In the genomic region with DNA sequence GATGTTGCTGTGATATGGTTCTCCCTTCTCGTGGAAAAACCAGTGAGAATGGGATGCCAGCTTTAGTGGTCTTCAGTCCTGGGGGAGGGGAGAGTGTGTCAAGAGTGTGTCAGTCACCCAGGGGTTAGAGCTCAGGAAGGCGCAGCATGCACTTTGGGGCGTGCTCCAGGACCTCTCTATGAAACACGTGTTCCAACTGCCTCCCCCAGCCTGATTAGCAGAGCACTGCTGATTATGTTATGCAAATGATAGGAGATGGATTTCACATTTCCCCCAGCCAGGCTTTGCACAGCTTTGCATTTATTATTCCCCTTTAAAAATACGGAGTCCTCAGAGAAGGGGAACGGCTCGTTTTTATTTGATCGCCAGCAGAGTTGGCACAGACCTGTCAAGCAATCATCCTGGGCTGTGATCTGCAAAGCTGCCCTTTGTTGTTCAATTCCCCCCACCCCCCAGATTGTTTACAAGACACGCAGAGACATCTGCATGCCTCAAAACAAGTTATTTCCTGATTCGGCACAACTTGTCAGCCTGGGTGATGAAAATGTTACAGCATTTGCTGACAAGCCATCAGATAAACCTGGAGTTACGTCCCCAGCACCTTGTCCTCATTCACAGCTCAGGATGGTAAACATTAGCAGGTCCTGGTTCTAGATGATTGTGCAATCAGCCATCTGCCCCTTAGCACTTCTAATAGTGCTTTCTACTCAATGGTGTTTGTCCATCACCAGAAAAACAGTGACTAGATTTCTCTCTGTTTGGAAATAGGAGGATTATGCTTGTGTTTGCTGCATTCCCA, we compare ENCODE assay signal across 16 cellular contexts.
A peak's percentile ranks its signal among the peaks of the same experiment; 100 is the strongest.
DNase-seq lines count a peak whose midpoint lies in the region; ATAC-seq, FAIRE-seq and TF ChIP-seq lines count a peak whose summit lies in the region.
"Had no signal": no experiment of that assay in that cellular context is flagged by ENCODE, and none has a peak within 500 bp of the region (broad histone marks: within the 10 kb centered on the region; RNA-seq: fewer than 3 reads in every experiment).

No MANE protein-coding gene starts in this region.

- intact Hi-C loops in pancreas (cut with DNase I), result no loop called here
- intact Hi-C loops in posterior vena cava (cut with DNase I), result no loop called here

- TF ChIP-seq EP300 in Ishikawa (IDR thresholded peaks at IDR 0.05; ENCODE audit: borderline replicate concordance), result no peak

- H3K4me3 Mint-ChIP-seq in stimulated activated memory B cell treated with anti-CD40 and anti-IgM and Interleukin-4, amounts not matched to agents 10 μg/mL and 1 μg/mL and 100 μg/mL, for 72 hours, result no peak overlapping the region
- H3K4me3 Mint-ChIP-seq: H9 had no signal

- WGBS in pancreas, 2 donors, result 18 to 23% methylated on average over 11 of the region's 11 CpGs

- no peaks in the 10 kb centered on the region for H3K4me1 ChIP-seq in pancreas
- H3K4me1 ChIP-seq: BLaER1 had no signal

- no peaks in the 10 kb centered on the region for H3K9me3 ChIP-seq in pancreas
- H3K9me3 ChIP-seq: BLaER1 had no signal

- H3K36me3 ChIP-seq in pancreas, result no peaks in the 10 kb centered on the region
- H3K36me3 ChIP-seq: BLaER1 had no signal

- ATAC-seq in pancreas, result peak in 3 of 4 donors; percentile 38 to 89 (median 86)
- no peak for ATAC-seq in HG03460 (IDR thresholded peaks at IDR 0.05; ENCODE audit: unreplicated experiment)
- no peak for ATAC-seq in stimulated activated memory B cell treated with anti-CD40 and anti-IgM and Interleukin-4, amounts not matched to agents 10 μg/mL and 1 μg/mL and 100 μg/mL, for 72 hours

- H3K4me3 ChIP-seq in pancreas, result no peak overlapping the region
- H3K4me3 ChIP-seq: BLaER1 had no signal

- no peak for FAIRE-seq in pancreas (lab: Jason Lieb, UNC)
- FAIRE-seq: colon had no signal

- H3K4me1 Mint-ChIP-seq in stimulated activated memory B cell treated with anti-CD40 and anti-IgM and Interleukin-4, amounts not matched to agents 10 μg/mL and 1 μg/mL and 100 μg/mL, for 72 hours, result no peaks in the 10 kb centered on the region

- peaks cover 5% of the 10 kb centered on the region for H3K9me3 Mint-ChIP-seq in stimulated activated memory B cell treated with anti-CD40 and anti-IgM and Interleukin-4, amounts not matched to agents 10 μg/mL and 1 μg/mL and 100 μg/mL, for 72 hours
- H3K9me3 Mint-ChIP-seq: H9 had no signal

- H3K27me3 Mint-ChIP-seq in stimulated activated memory B cell treated with anti-CD40 and anti-IgM and Interleukin-4, amounts not matched to agents 10 μg/mL and 1 μg/mL and 100 μg/mL, for 72 hours, result no peaks in the 10 kb centered on the region

- no peaks in the 10 kb centered on the region for H3K27me3 ChIP-seq in pancreas
- H3K27me3 ChIP-seq: BLaER1 had no signal

- no peaks in the 10 kb centered on the region for H3K36me3 Mint-ChIP-seq in stimulated activated memory B cell treated with anti-CD40 and anti-IgM and Interleukin-4, amounts not matched to agents 10 μg/mL and 1 μg/mL and 100 μg/mL, for 72 hours

- no peak for TF ChIP-seq RAD21 in Ishikawa (IDR thresholded peaks at IDR 0.05; ENCODE audit: low read depth)

- no peak overlapping the region for H3K27ac ChIP-seq in pancreas
- H3K27ac ChIP-seq: BLaER1, epithelial cell of prostate had no signal

- no peak for TF ChIP-seq CTCF in pancreas (IDR thresholded peaks at IDR 0.05)

- H3K27ac Mint-ChIP-seq in stimulated activated memory B cell treated with anti-CD40 and anti-IgM and Interleukin-4, amounts not matched to agents 10 μg/mL and 1 μg/mL and 100 μg/mL, for 72 hours, result no peak overlapping the region

- DNase-seq in NCI-H345 (lab: John Stamatoyannopoulos, UW) (peak; percentile 68), cerebellum (ENCODE audit: low spot score) (peak; percentile 33), pancreas (peak in 1 of 6 donors; percentile 4), posterior vena cava (ENCODE audit: low spot score) (no peak), HT-29 (ENCODE audit: low spot score) (no peak)
- DNase-seq: H9, KG1, kidney glomerular epithelial cell, NCI-H1436 treated with DMSO at 0.1 percent for 48 hours, OCI-M1 had no signal

TF ChIP-seq in Ishikawa, 13 proteins besides CTCF, POLR2A, EP300 and RAD21:
- TF ChIP-seq CREB1 (IDR thresholded peaks at IDR 0.05; ENCODE audit: low read depth), result no peak
- TF ChIP-seq CEBPB (IDR thresholded peaks at IDR 0.05), result peak; percentile 36; the same call in 1 of the 2 replicates
TF ChIP-seq in Ishikawa: peak in this region for 1.

Comparison
In these comparisons a context has a peak if more than half of its experiments do, and no peak if none do; other contexts are left out.
1. DNase-seq: peak in NCI-H345 (single experiment) and cerebellum (single experiment); none in posterior vena cava (single experiment) and HT-29 (single experiment).
2. ATAC-seq: peak in pancreas (3 of 4); none in HG03460 (single experiment) and stimulated activated memory B cell treated with anti-CD40 and anti-IgM and Interleukin-4, amounts not matched to agents 10 μg/mL and 1 μg/mL and 100 μg/mL, for 72 hours (single experiment).